In the genomic region with DNA sequence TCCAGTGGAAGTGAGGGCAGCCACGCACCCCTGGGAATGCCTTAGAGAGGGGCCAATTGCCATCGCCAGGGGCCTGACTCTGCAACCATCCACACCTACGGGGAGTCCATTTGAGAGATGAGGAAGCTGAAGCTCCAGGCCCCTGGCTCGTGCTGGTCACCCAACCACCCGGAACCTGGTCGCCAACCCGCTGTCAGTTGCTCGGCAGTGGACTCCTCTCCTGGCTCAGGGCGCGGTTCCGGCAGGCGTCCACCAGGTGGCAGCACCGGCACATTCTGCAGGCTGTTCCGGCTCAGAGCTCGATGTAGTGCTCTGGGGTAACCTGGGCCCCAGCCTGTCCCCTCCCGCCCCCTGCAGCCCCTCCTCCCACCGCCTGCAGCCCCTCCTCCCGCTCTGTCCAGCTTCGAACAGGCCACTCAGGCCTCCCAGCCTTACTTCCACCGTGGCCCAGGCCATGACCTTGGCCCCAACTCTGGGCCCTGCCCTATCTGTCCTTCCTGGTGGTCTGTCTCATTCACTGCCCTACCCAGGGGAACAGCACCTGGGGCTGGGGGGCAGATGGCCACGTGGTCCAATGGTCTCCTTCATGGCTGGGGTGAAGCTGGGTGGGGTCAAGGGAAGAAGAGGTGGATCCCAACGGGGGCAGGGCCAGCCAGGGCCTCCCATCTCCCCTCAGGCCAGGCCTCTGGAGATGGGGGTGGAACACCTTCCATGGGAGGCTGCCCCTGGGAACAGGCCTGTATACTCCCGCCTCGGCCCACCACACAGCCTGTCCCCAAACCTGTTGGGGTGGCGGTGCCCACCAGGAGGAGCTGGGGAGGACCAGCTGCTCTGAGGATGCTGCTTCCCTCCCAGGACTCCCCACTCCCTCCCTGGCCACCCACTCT, we compare ENCODE assay signal across 7 cellular contexts. TPM values are rescaled to one million over a fixed set of nuclear protein-coding genes. Genes with fewer than 3 reads are reported as not detected.
A peak's percentile ranks its signal among the peaks of the same experiment; 100 is the strongest.
DNase-seq lines count a peak whose midpoint lies in the region; ATAC-seq and TF ChIP-seq lines count a peak whose summit lies in the region.

No MANE protein-coding gene starts in this region.

- peaks cover 8% of the 10 kb centered on the region for H3K4me1 Mint-ChIP-seq in activated CD4-positive, alpha-beta T cell treated with anti-CD3 and anti-CD28 coated beads for 36 hours
- H3K4me1 Mint-ChIP-seq in chondrocyte (ENCODE audit: low read depth), result peaks cover 11% of the 10 kb centered on the region

- no peaks in the 10 kb centered on the region for H3K27me3 Mint-ChIP-seq in activated CD4-positive, alpha-beta T cell treated with anti-CD3 and anti-CD28 coated beads for 36 hours
- no peaks in the 10 kb centered on the region for H3K27me3 Mint-ChIP-seq in chondrocyte (ENCODE audit: low read depth)

- POLR2A ChIA-PET in activated CD4-positive, alpha-beta T cell treated with anti-CD3 and anti-CD28 coated beads for 36 hours (lab: Charles Lee), result interaction anchor here (1.1 kb wide), 1 partner anchor 16 kb away, joined by 8 read pairs; the partner anchor contains the start of gene SIVA1

- no peak overlapping the region for H3K27ac Mint-ChIP-seq in activated CD4-positive, alpha-beta T cell treated with anti-CD3 and anti-CD28 coated beads for 36 hours
- H3K27ac Mint-ChIP-seq in chondrocyte (ENCODE audit: unreplicated experiment), result peak overlapping the region; percentile 22

- no peak overlapping the region for H3K4me3 Mint-ChIP-seq in activated CD4-positive, alpha-beta T cell treated with anti-CD3 and anti-CD28 coated beads for 36 hours
- H3K4me3 Mint-ChIP-seq in chondrocyte (ENCODE audit: unreplicated experiment), result no peak overlapping the region

- ATAC-seq in HG03064 (IDR thresholded peaks at IDR 0.05; ENCODE audit: low read depth, unreplicated experiment), result peak; percentile 76
- peak; percentile 95 for ATAC-seq in activated CD4-positive, alpha-beta T cell treated with anti-CD3 and anti-CD28 coated beads for 36 hours

- CTCF ChIA-PET in activated CD4-positive, alpha-beta T cell treated with anti-CD3 and anti-CD28 coated beads for 36 hours (lab: Charles Lee), result interaction anchor here (0.6 to 3.5 kb wide), 18 partner anchors 10 to 1084 kb away, joined by 3 to 26 read pairs (median 4); partner anchors contain the start of genes SIVA1 and ZBTB42

- intact Hi-C loops in activated CD4-positive, alpha-beta T cell treated with anti-CD3 and anti-CD28 coated beads for 36 hours (cut with DNase I, micrococcal nuclease), result loop anchor here (1.0 to 2.0 kb wide), 4 partner anchors 15 to 102 kb away; partner anchors contain the start of genes AKT1 (in 1 of the 2) and SIVA1 (in 1 of the 2)

- peak; percentile 57 for DNase-seq in NCI-H510A (lab: John Stamatoyannopoulos, UW)
- DNase-seq in activated CD4-positive, alpha-beta T cell treated with anti-CD3 and anti-CD28 coated beads for 36 hours, result peak; percentile 96
- no peak for DNase-seq in chondrocyte (ENCODE audit: low spot score)
- peak; percentile 94 for DNase-seq in left kidney (ENCODE audit: low read depth, low spot score)
- peak; percentile 94 for DNase-seq in stimulated activated CD4-positive, alpha-beta T cell treated with anti-CD3 and anti-CD28 coated beads, Interleukin-4, amount 100 ng/mL, for 1 hour

- no peaks in the 10 kb centered on the region for H3K9me3 Mint-ChIP-seq in activated CD4-positive, alpha-beta T cell treated with anti-CD3 and anti-CD28 coated beads for 36 hours (ENCODE audit: low read depth)
- peaks cover 10% of the 10 kb centered on the region for H3K9me3 Mint-ChIP-seq in chondrocyte (ENCODE audit: low read depth)

- H3K36me3 Mint-ChIP-seq in activated CD4-positive, alpha-beta T cell treated with anti-CD3 and anti-CD28 coated beads for 36 hours (ENCODE audit: low read depth), result peaks cover 30% of the 10 kb centered on the region
- peaks cover 14% of the 10 kb centered on the region for H3K36me3 Mint-ChIP-seq in chondrocyte (ENCODE audit: low read depth)

- TF ChIP-seq CTCF in GM12874 (IDR thresholded peaks at IDR 0.05; ENCODE audit: insufficient read depth, low read depth, low read length) (peak; percentile 95), chondrocyte (IDR thresholded peaks at IDR 0.05) (peak; percentile 93)

RNA-seq across cellular contexts. Expression of gene SIVA1, which starts 15.7 kb away (rescaled TPM):
- 10 to 100 TPM; 47.1 to 97.1 TPM for total RNA-seq in activated CD4-positive, alpha-beta T cell treated with anti-CD3 and anti-CD28 coated beads for 36 hours
- 47.0 to 54.9 TPM (median 47.4 TPM) in 3 replicates for total RNA-seq in chondrocyte

RNA-seq across cellular contexts. Expression of gene AKT1, which starts 26.9 kb away (rescaled TPM):
- total RNA-seq in activated CD4-positive, alpha-beta T cell treated with anti-CD3 and anti-CD28 coated beads for 36 hours, result 100 to 1,000 TPM; 110 to 126 TPM
- total RNA-seq in chondrocyte, result 143 to 158 TPM (median 156 TPM) in 3 replicates

RNA-seq across cellular contexts. Expression of gene ZBTB42, which starts 32.2 kb away (rescaled TPM):
- total RNA-seq in activated CD4-positive, alpha-beta T cell treated with anti-CD3 and anti-CD28 coated beads for 36 hours, result 1 to 10 TPM; 1.5 to 2.0 TPM
- 2.1 to 2.8 TPM (median 2.6 TPM) in 3 replicates for total RNA-seq in chondrocyte

RNA-seq across cellular contexts. Expression of gene ADSS1, which starts 44.7 kb away (rescaled TPM):
- 1 to 10 TPM; 2.2 to 3.2 TPM for total RNA-seq in activated CD4-positive, alpha-beta T cell treated with anti-CD3 and anti-CD28 coated beads for 36 hours
- total RNA-seq in chondrocyte, result 7.1 to 9.9 TPM (median 7.9 TPM) in 3 replicates
